In genomic region chr3:49826016-49826415, GRCh38 we compare ENCODE assay signal across 18 cellular contexts. TPM values are rescaled to one million over a fixed set of nuclear protein-coding genes. Genes with fewer than 3 reads are reported as not detected.
DNase-seq lines count a peak whose midpoint lies in the region; ATAC-seq and TF ChIP-seq lines count a peak whose summit lies in the region.
"Had no signal": no experiment of that assay in that cellular context is flagged by ENCODE, and none has a peak within 500 bp of the region (broad histone marks: within the 10 kb centered on the region; RNA-seq: fewer than 3 reads in every experiment).

No MANE protein-coding gene starts in this region.

- no peaks in the 10 kb centered on the region for H3K27me3 ChIP-seq in IMR-90 (ENCODE audit: control insufficient read depth, insufficient read depth, low read length)
- H3K27me3 ChIP-seq in neural progenitor cell = no peaks in the 10 kb centered on the region
- H3K27me3 ChIP-seq: BE2C had no signal

- peaks cover 4% of the 10 kb centered on the region for H3K36me3 Mint-ChIP-seq in neural progenitor cell
- H3K36me3 Mint-ChIP-seq: CD8-positive, alpha-beta T cell had no signal

- H3K27me3 Mint-ChIP-seq in neural progenitor cell (ENCODE audit: insufficient read depth, low read depth) = no peaks in the 10 kb centered on the region

- no peak overlapping the region for H4K91ac ChIP-seq in IMR-90 (ENCODE audit: insufficient read depth, low read depth, low read length)

- H3F3A ChIP-seq in neural progenitor cell (ENCODE audit: low read depth) = peaks cover 9% of the 10 kb centered on the region

- H3K9me3 ChIP-seq in IMR-90 (ENCODE audit: control insufficient read depth, insufficient read depth, low read length) = no peaks in the 10 kb centered on the region
- no peaks in the 10 kb centered on the region for H3K9me3 ChIP-seq in neural progenitor cell (ENCODE audit: low read depth)
- H3K9me3 ChIP-seq: A549, BE2C, Caco-2, HAP-1 had no signal

- H3K36me3 ChIP-seq in IMR-90 (ENCODE audit: control insufficient read depth, insufficient read depth, low read length) = no peaks in the 10 kb centered on the region
- peaks cover 5% of the 10 kb centered on the region for H3K36me3 ChIP-seq in neural progenitor cell
- H3K36me3 ChIP-seq: BE2C had no signal

- H3K9me1 ChIP-seq in IMR-90 (ENCODE audit: insufficient read depth, low read length) = no peaks in the 10 kb centered on the region

- TF ChIP-seq RAD21 in IMR-90 (IDR thresholded peaks at IDR 0.05; ENCODE audit: low read length) = no peak

- H4K5ac ChIP-seq in IMR-90 (ENCODE audit: low read depth, low read length) = no peak overlapping the region

- H4K20me1 ChIP-seq in IMR-90 (ENCODE audit: insufficient read depth, low read length) (no peaks in the 10 kb centered on the region), neural progenitor cell (ENCODE audit: low read depth) (no peaks in the 10 kb centered on the region)

- no peak overlapping the region for H3K14ac ChIP-seq in IMR-90 (replicated peaks; ENCODE audit: low read depth, low read length)

- dilution Hi-C loops in IMR-90 (cut with HindIII; ENCODE audit: low sequenced_read_pairs, unreplicated experiment) = no loop called here

- POLR2A ChIA-PET in IMR-90 (lab: Charles Lee; ENCODE audit: unreplicated experiment) = no interaction called here

- no peaks in the 10 kb centered on the region for H3K4me1 Mint-ChIP-seq in neural progenitor cell

- no peak overlapping the region for H3K27ac Mint-ChIP-seq in neural progenitor cell
- H3K27ac Mint-ChIP-seq: CD8-positive, alpha-beta T cell had no signal

- no CpG with 5 or more reads among the region's 6 CpGs for WGBS in IMR-90 (ENCODE audit: extremely low coverage in 2 of 2, insufficient read length in 1 of 2), 2 experiments

- H3K79me2 ChIP-seq in neural progenitor cell (ENCODE audit: low read depth) = no peaks in the 10 kb centered on the region

- intact Hi-C loops in IMR-90 (cut with micrococcal nuclease) = no loop called here

- no peak overlapping the region for H2BK15ac ChIP-seq in IMR-90 (ENCODE audit: low read depth, low read length)

- no peak for ATAC-seq in IMR-90 (ENCODE audit: low read depth)
- ATAC-seq in HG02623 (IDR thresholded peaks at IDR 0.05; ENCODE audit: unreplicated experiment) = no peak
- no peak for ATAC-seq in GM18873 (IDR thresholded peaks at IDR 0.05; ENCODE audit: low FRiP score, unreplicated experiment)
- ATAC-seq: A549; CD8-positive, alpha-beta T cell had no signal

- no peaks in the 10 kb centered on the region for H3K79me1 ChIP-seq in IMR-90 (ENCODE audit: low read depth in 1 of 2, low read length in 2 of 2)

- in situ Hi-C loops in IMR-90 (cut with MboI; ENCODE audit: low sequenced_read_pairs) = no loop called here
- in situ Hi-C loops in SK-MEL-5 (cut with HindIII; ENCODE audit: low pct_unique_long_range_greater_than_20kb, low sequenced_read_pairs) = no loop called here

- H3K9ac ChIP-seq in IMR-90 (ENCODE audit: low read depth, low read length) (no peak overlapping the region), neural progenitor cell (no peak overlapping the region)

- no peak overlapping the region for H3K4ac ChIP-seq in IMR-90 (ENCODE audit: low read depth, low read length)

- no peaks in the 10 kb centered on the region for H3K9me3 Mint-ChIP-seq in neural progenitor cell
- H3K9me3 Mint-ChIP-seq: CD8-positive, alpha-beta T cell had no signal

- BruUV-seq in IMR-90 (replicated peaks; lab: Mats Ljungman, UMichigan) = no TSS peak

- H2AFZ ChIP-seq in IMR-90 (replicated peaks; ENCODE audit: low read length, poor library complexity) (peak overlapping the region; percentile 5), neural progenitor cell (replicated peaks) (no peak overlapping the region)

- TF ChIP-seq POLR2A in IMR-90 (IDR thresholded peaks at IDR 0.05; ENCODE audit: low read depth, low read length) = no peak

- no peaks in the 10 kb centered on the region for H3K4me1 ChIP-seq in IMR-90 (ENCODE audit: control insufficient read depth, insufficient read depth, low read length)
- H3K4me1 ChIP-seq in neural progenitor cell = no peaks in the 10 kb centered on the region
- H3K4me1 ChIP-seq: A549, BE2C, Caco-2, HAP-1 had no signal

- no peak overlapping the region for H2BK20ac ChIP-seq in IMR-90 (ENCODE audit: low read depth, low read length)

- CTCF ChIA-PET in IMR-90 (lab: Yijun Ruan, JAX) = interaction anchor here (0.9 to 1.9 kb wide), 2 partner anchors 13 to 22 kb away, joined by 4 to 5 read pairs; no protein-coding TSS in a partner anchor

- H3K56ac ChIP-seq in IMR-90 (ENCODE audit: extremely low read depth, insufficient read depth, low read length) = no peak overlapping the region

- no peak overlapping the region for H2AK9ac ChIP-seq in IMR-90 (replicated peaks; ENCODE audit: low read depth, low read length, poor library complexity)

- TF ChIP-seq CTCF in IMR-90 (conservative IDR thresholded peaks at IDR 0.05; ENCODE audit: low read depth, low read length) = no peak
- no peak for TF ChIP-seq CTCF in neural progenitor cell (IDR thresholded peaks at IDR 0.05)

- no peak overlapping the region for H2BK5ac ChIP-seq in IMR-90 (ENCODE audit: low read depth, low read length, poor library complexity, severe bottlenecking)

- no peak overlapping the region for H3K23ac ChIP-seq in IMR-90 (ENCODE audit: low read depth, low read length)

- DNase-seq in IMR-90 (no peak), SK-MEL-5 (ENCODE audit: low read depth, low spot score) (peak; percentile 95), medulla oblongata (ENCODE audit: extremely low spot score) (peak; percentile 57), neural progenitor cell (ENCODE audit: low spot score) (no peak), NCI-H226 (no peak), cortex of kidney (lab: John Stamatoyannopoulos, UW) (no peak)
- DNase-seq: BE2C; Caco-2; CD8-positive, alpha-beta T cell; DND-41; GDM1 had no signal

- H3K4me3 ChIP-seq in IMR-90 (ENCODE audit: insufficient read depth, low read depth, low read length) (no peak overlapping the region), neural progenitor cell (no peak overlapping the region)
- H3K4me3 ChIP-seq: A549, HAP-1 had no signal

- no peak overlapping the region for H3K4me2 ChIP-seq in IMR-90 (ENCODE audit: low read depth, low read length)
- no peak overlapping the region for H3K4me2 ChIP-seq in neural progenitor cell
- H3K4me2 ChIP-seq: A549 had no signal

- H3K18ac ChIP-seq in IMR-90 (ENCODE audit: low read depth, low read length) = no peak overlapping the region

- H3K4me3 Mint-ChIP-seq in neural progenitor cell = no peak overlapping the region
- H3K4me3 Mint-ChIP-seq: CD8-positive, alpha-beta T cell had no signal

- no peak overlapping the region for H4K8ac ChIP-seq in IMR-90 (ENCODE audit: low read depth in 2 of 2, low read length in 2 of 2)

- H2BK120ac ChIP-seq in IMR-90 (ENCODE audit: low read depth, low read length) = no peak overlapping the region

- H3K27ac ChIP-seq in IMR-90 (ENCODE audit: insufficient read depth, low read length) (no peak overlapping the region), neural progenitor cell (peak overlapping the region; percentile 29)
- H3K27ac ChIP-seq: A549, C4-2B, HL-60 had no signal

- no peak overlapping the region for H2AK5ac ChIP-seq in IMR-90 (ENCODE audit: low read depth, low read length)

TF ChIP-seq in IMR-90, 13 proteins besides CTCF, POLR2A, EP300 and RAD21 (continues in another document):
- TF ChIP-seq MAFK (IDR thresholded peaks at IDR 0.05; ENCODE audit: low read depth, low read length) = no peak

RNA-seq across cellular contexts. Expression of gene UBA7, which starts 12.3 kb away (rescaled TPM):
- 15.3 and 18.6 TPM in 2 replicates for total RNA-seq in IMR-90 (2012; rRNA removed)
- polyA plus RNA-seq in IMR-90 (2012; rRNA removed) = 57.0 and 57.8 TPM in 2 replicates
- 15.4 and 23.7 TPM in 2 replicates for polyA plus RNA-seq in IMR-90 (2012; cell fraction: cytosol; rRNA removed)
- 627 and 1,170 TPM in 2 replicates for polyA plus RNA-seq in IMR-90 (2012; cell fraction: nucleus; rRNA removed; ENCODE audit: low replicate concordance)
- 1.8 and 4.1 TPM in 2 replicates for total RNA-seq in SK-MEL-5 (2014; rRNA removed; shearing (Covaris generic))
- 2.0 and 2.1 TPM in 2 replicates for polyA plus RNA-seq in SK-MEL-5 (2015; cell fraction: cytosol; rRNA removed)
- polyA plus RNA-seq in SK-MEL-5 (2015; cell fraction: nucleus; rRNA removed) = 31.8 and 47.3 TPM in 2 replicates
- total RNA-seq in neural progenitor cell (ENCODE audit: low replicate concordance) = 0.47 and 4.3 TPM in 2 replicates

RNA-seq across cellular contexts. Expression of gene INKA1, which starts 23.0 kb away (rescaled TPM):
- total RNA-seq in IMR-90 (2012; rRNA removed) (2.3 and 2.8 TPM in 2 replicates), neural progenitor cell (ENCODE audit: low replicate concordance) (0.84 TPM in 1 of 2 replicates, not detected in the other)
- 4.5 and 5.4 TPM in 2 replicates for polyA plus RNA-seq in IMR-90 (2012; rRNA removed)
- polyA plus RNA-seq in IMR-90 (2012; cell fraction: cytosol; rRNA removed) = 3.7 and 5.2 TPM in 2 replicates
- 1.5 and 3.6 TPM in 2 replicates for polyA plus RNA-seq in IMR-90 (2012; cell fraction: nucleus; rRNA removed; ENCODE audit: low replicate concordance)
- total RNA-seq in SK-MEL-5 (2014; rRNA removed; shearing (Covaris generic)) = 3.4 and 6.9 TPM in 2 replicates
- polyA plus RNA-seq in SK-MEL-5 (2015; cell fraction: cytosol; rRNA removed) = 2.0 and 4.3 TPM in 2 replicates
- polyA plus RNA-seq in SK-MEL-5 (2015; cell fraction: nucleus; rRNA removed) = 1.8 and 2.8 TPM in 2 replicates
- total RNA-seq: Caco-2 had no signal

RNA-seq across cellular contexts. Expression of gene CDHR4, which starts 26.3 kb away (rescaled TPM):
- not detected in 2 replicates for total RNA-seq in IMR-90 (2012; rRNA removed)
- 0.07 TPM in 1 of 2 replicates, not detected in the other for polyA plus RNA-seq in IMR-90 (2012; rRNA removed)
- polyA plus RNA-seq in IMR-90 (2012; cell fraction: cytosol; rRNA removed) = 0.03 TPM in 1 of 2 replicates, not detected in the other
- polyA plus RNA-seq in IMR-90 (2012; cell fraction: nucleus; rRNA removed; ENCODE audit: low replicate concordance) = 0.76 and 2.0 TPM in 2 replicates
- total RNA-seq in SK-MEL-5 (2014; rRNA removed; shearing (Covaris generic)) = not detected in 2 replicates
- polyA plus RNA-seq in SK-MEL-5 (2015; cell fraction: cytosol; rRNA removed) = not detected in 2 replicates
- polyA plus RNA-seq in SK-MEL-5 (2015; cell fraction: nucleus; rRNA removed) = not detected in 2 replicates
- total RNA-seq in neural progenitor cell (ENCODE audit: low replicate concordance) = 0.12 TPM in 1 of 2 replicates, not detected in the other
- total RNA-seq: Caco-2 had no signal
- polyA plus RNA-seq: AG04450 had no signal

RNA-seq across cellular contexts. Expression of gene TRAIP, which starts 30.3 kb away (rescaled TPM):
- 5.3 and 6.3 TPM in 2 replicates for total RNA-seq in IMR-90 (2012; rRNA removed)
- polyA plus RNA-seq in IMR-90 (2012; rRNA removed) = 9.2 and 10.0 TPM in 2 replicates
- polyA plus RNA-seq in IMR-90 (2012; cell fraction: cytosol; rRNA removed) = 3.3 and 4.5 TPM in 2 replicates
- polyA plus RNA-seq in IMR-90 (2012; cell fraction: nucleus; rRNA removed; ENCODE audit: low replicate concordance) = 22.2 and 30.7 TPM in 2 replicates
- 6.1 TPM in 2 replicates for total RNA-seq in SK-MEL-5 (2014; rRNA removed; shearing (Covaris generic))
- polyA plus RNA-seq in SK-MEL-5 (2015; cell fraction: cytosol; rRNA removed) = 8.9 and 10.2 TPM in 2 replicates
- polyA plus RNA-seq in SK-MEL-5 (2015; cell fraction: nucleus; rRNA removed) = 55.2 and 72.7 TPM in 2 replicates
- 24.4 and 32.2 TPM in 2 replicates for total RNA-seq in neural progenitor cell (ENCODE audit: low replicate concordance)

RNA-seq across cellular contexts. Expression of gene IP6K1, which starts 39.7 kb away (rescaled TPM):
- 28.6 and 28.7 TPM in 2 replicates for total RNA-seq in IMR-90 (2012; rRNA removed)
- polyA plus RNA-seq in IMR-90 (2012; rRNA removed) = 28.3 and 31.2 TPM in 2 replicates
- 21.4 and 28.9 TPM in 2 replicates for polyA plus RNA-seq in IMR-90 (2012; cell fraction: cytosol; rRNA removed)
- polyA plus RNA-seq in IMR-90 (2012; cell fraction: nucleus; rRNA removed; ENCODE audit: low replicate concordance) = 31.3 and 54.5 TPM in 2 replicates
- 22.8 and 25.6 TPM in 2 replicates for total RNA-seq in SK-MEL-5 (2014; rRNA removed; shearing (Covaris generic))
- polyA plus RNA-seq in SK-MEL-5 (2015; cell fraction: cytosol; rRNA removed) = 41.8 and 47.1 TPM in 2 replicates
- 14.5 and 24.8 TPM in 2 replicates for polyA plus RNA-seq in SK-MEL-5 (2015; cell fraction: nucleus; rRNA removed)
- total RNA-seq in neural progenitor cell (ENCODE audit: low replicate concordance) = 26.3 and 41.2 TPM in 2 replicates

Comparison
In these comparisons a context has a peak if more than half of its experiments do, and no peak if none do; other contexts are left out.
1. DNase-seq: peak in SK-MEL-5 (single experiment) and medulla oblongata (single experiment); none in IMR-90 (single experiment), neural progenitor cell (single experiment), NCI-H226 (single experiment) and cortex of kidney (single experiment).